In the genomic region with DNA sequence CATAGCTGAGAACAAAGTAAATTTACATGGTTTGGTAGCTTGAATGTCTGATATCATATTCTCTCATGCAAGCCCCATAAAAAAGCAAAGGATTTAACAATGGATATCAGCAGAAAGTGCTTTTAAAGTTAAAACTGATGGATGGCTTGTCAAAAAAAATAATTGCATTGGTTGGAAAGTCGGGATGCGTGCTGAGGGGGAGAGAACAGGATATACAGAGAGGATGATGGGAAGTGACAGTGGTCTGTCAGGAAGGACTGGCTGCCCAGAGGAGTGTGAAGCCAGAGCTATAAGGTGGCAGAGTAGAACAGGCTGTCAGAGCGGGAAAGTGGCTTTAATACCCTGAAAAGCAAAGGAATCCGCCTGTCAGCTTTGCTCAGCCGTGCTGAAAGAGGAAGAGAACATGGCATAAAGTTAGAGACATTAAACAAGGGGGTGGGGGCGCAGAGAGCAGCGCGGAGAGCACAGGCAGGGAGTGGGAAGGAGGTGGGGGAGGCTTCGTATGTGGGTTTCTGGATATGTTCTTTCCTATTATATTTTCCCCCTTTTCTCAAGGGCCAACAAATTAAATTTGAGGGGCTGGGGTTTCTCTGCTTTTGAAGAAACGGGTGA, we compare ENCODE assay signal across 29 cellular contexts.
"Had no signal": no experiment of that assay in that cellular context is flagged by ENCODE, and none has a peak within 500 bp of the region (broad histone marks: within the 10 kb centered on the region; RNA-seq: fewer than 3 reads in every experiment).

No MANE protein-coding gene starts in this region.

- H3K9me3 ChIP-seq: gastroesophageal sphincter, heart left ventricle, ovary, stomach, thyroid gland, upper lobe of left lung had no signal

- H3K4me3 Mint-ChIP-seq: activated B cell treated with CpG ODN at 0.5 μM for 24 hours; activated CD8-positive, alpha-beta T cell treated with anti-CD3 and anti-CD28 coated beads for 36 hours; activated T-cell treated with anti-CD3 and anti-CD28 coated beads, Interleukin-2, amount 50 U/mL, for 4 hours; activated T-helper 17 cell treated with anti-CD3 and anti-CD28 coated beads, Interleukin-2, amount 50 U/mL, for 72 hours; effector memory CD8-positive, alpha-beta T cell; immature natural killer cell; mesothelial cell of epicardium; naive B cell; stimulated activated memory B cell treated with anti-CD40 and anti-IgM and Interleukin-4, amounts not matched to agents 10 μg/mL and 1 μg/mL and 100 μg/mL, for 72 hours had no signal

- H3K27ac ChIP-seq: brain microvascular endothelial cell, gastroesophageal sphincter, heart left ventricle, ovary, stomach, thyroid gland, upper lobe of left lung had no signal

- H3K4me1 Mint-ChIP-seq: activated B cell treated with CpG ODN at 0.5 μM for 24 hours; activated T-helper 17 cell treated with anti-CD3 and anti-CD28 coated beads, Interleukin-2, amount 50 U/mL, for 72 hours; immature natural killer cell; naive B cell; stimulated activated memory B cell treated with anti-CD40 and anti-IgM and Interleukin-4, amounts not matched to agents 10 μg/mL and 1 μg/mL and 100 μg/mL, for 72 hours had no signal

- H3K27ac Mint-ChIP-seq: activated B cell treated with CpG ODN at 0.5 μM for 24 hours; activated CD8-positive, alpha-beta T cell treated with anti-CD3 and anti-CD28 coated beads for 36 hours; activated T-helper 17 cell treated with anti-CD3 and anti-CD28 coated beads, Interleukin-2, amount 50 U/mL, for 72 hours; effector memory CD8-positive, alpha-beta T cell; immature natural killer cell; mesothelial cell of epicardium; progenitor cell of endocrine pancreas; stimulated activated memory B cell treated with anti-CD40 and anti-IgM and Interleukin-4, amounts not matched to agents 10 μg/mL and 1 μg/mL and 100 μg/mL, for 72 hours had no signal

- ATAC-seq: activated CD8-positive, alpha-beta T cell treated with anti-CD3 and anti-CD28 coated beads for 36 hours; activated T-cell treated with anti-CD3 and anti-CD28 coated beads, Interleukin-2, amount 50 U/mL, for 4 hours; activated T-helper 17 cell treated with anti-CD3 and anti-CD28 coated beads, Interleukin-2, amount 50 U/mL, for 72 hours; effector memory CD8-positive, alpha-beta T cell; gastroesophageal sphincter; heart left ventricle; left colon; stimulated activated memory B cell treated with anti-CD40 and anti-IgM and Interleukin-4, amounts not matched to agents 10 μg/mL and 1 μg/mL and 100 μg/mL, for 72 hours had no signal

- H3K27me3 Mint-ChIP-seq: effector memory CD8-positive, alpha-beta T cell; stimulated activated memory B cell treated with anti-CD40 and anti-IgM and Interleukin-4, amounts not matched to agents 10 μg/mL and 1 μg/mL and 100 μg/mL, for 72 hours had no signal

- H3K27me3 ChIP-seq: brain microvascular endothelial cell, gastroesophageal sphincter, heart left ventricle, ovary, stomach, thyroid gland, upper lobe of left lung had no signal

- H3K4me3 ChIP-seq: gastroesophageal sphincter, heart left ventricle, ovary, smooth muscle cell, stomach, thyroid gland, upper lobe of left lung had no signal

- H3K9me3 Mint-ChIP-seq: activated B cell treated with CpG ODN at 0.5 μM for 24 hours; activated CD8-positive, alpha-beta T cell treated with anti-CD3 and anti-CD28 coated beads for 36 hours; activated T-cell treated with anti-CD3 and anti-CD28 coated beads, Interleukin-2, amount 50 U/mL, for 4 hours; activated T-helper 17 cell treated with anti-CD3 and anti-CD28 coated beads, Interleukin-2, amount 50 U/mL, for 72 hours; mesothelial cell of epicardium had no signal

- H3K36me3 ChIP-seq: brain microvascular endothelial cell, gastroesophageal sphincter, heart left ventricle, ovary, stomach, thyroid gland, upper lobe of left lung had no signal

- H3K4me2 ChIP-seq: smooth muscle cell had no signal

- H3K36me3 Mint-ChIP-seq: immature natural killer cell; mesothelial cell of epicardium; naive B cell; stimulated activated memory B cell treated with anti-CD40 and anti-IgM and Interleukin-4, amounts not matched to agents 10 μg/mL and 1 μg/mL and 100 μg/mL, for 72 hours had no signal

- DNase-seq: activated B cell treated with CpG ODN at 0.5 μM for 24 hours; activated CD4-positive, alpha-beta T cell treated with anti-CD3 and anti-CD28 coated beads, Interleukin-2, amount 50 U/mL, for 1 hour; activated CD8-positive, alpha-beta T cell treated with anti-CD3 and anti-CD28 coated beads for 36 hours; activated gamma-delta T cell treated with Interleukin-2 at 50 U/mL for 16 hours; activated naive CD4-positive, alpha-beta T cell treated with anti-CD3 and anti-CD28 coated beads, Interleukin-2, amount 50 U/mL, for 16 hours; activated T-cell treated with anti-CD3 and anti-CD28 coated beads, Interleukin-2, amount 50 U/mL, for 4 hours; amniotic stem cell; brain microvascular endothelial cell; cortex of kidney; effector memory CD8-positive, alpha-beta T cell; heart left ventricle; immature natural killer cell; kidney; left colon; naive B cell; ovary; stimulated activated CD4-positive, alpha-beta T cell treated with anti-CD3 and anti-CD28 coated beads, Interleukin-1b, Interleukin-23, amount 100 ng/mL, for 48 hours; stimulated activated CD4-positive, alpha-beta T cell treated with anti-CD3 and anti-CD28 coated beads, Interleukin-4, amount 100 ng/mL, for 4 hours; stimulated activated CD8-positive, alpha-beta memory T cell treated with anti-CD3 and anti-CD28 coated beads, Interleukin-4, amount 100 ng/mL, for 48 hours; stomach; T-helper 2 cell; thyroid gland; upper lobe of left lung had no signal

- H3K4me1 ChIP-seq: gastroesophageal sphincter, stomach, thyroid gland had no signal
